8 cellular contexts compared by ENCODE assay signal in the genomic region with DNA sequence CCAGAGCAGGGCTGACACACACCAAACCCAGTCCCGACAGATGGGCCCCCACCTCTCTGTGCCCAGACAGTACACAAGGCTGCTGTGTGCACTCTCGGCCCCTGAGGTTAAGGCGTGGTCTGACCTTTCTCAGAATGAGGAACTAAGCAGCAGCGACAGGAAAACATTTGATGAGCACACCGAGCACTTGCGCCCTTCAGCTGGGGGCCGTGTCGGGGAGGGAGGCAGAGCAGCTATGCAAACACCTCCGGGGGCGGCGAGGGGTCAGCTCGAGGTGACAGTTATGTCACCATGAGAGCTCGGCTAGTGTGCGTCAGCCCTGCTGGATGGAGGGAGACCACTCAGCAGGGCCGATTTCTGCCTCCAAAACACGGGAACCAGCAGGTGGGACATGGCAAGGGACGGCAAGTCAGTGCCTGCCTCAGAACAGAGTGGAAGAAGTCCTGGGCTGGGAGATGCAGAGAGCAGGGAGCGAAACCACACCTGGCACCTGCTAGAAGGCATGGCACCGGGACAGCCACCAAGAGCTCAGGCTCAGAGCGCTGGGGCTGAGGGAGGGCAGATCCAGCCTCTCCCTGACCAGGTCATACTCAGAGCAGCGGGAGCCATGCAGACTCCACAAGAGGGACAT. TPM values are rescaled to one million over a fixed set of nuclear protein-coding genes. Genes with fewer than 3 reads are reported as not detected.
DNase-seq lines count a peak whose midpoint lies in the region; ATAC-seq, FAIRE-seq and TF ChIP-seq lines count a peak whose summit lies in the region.

No MANE protein-coding gene starts in this region.

- H3T11ph ChIP-seq in H9 (ENCODE audit: low read length), result no peak overlapping the region

- H3K27ac ChIP-seq in muscle layer of duodenum (ENCODE audit: low read length) (peak overlapping the region; percentile 36), H9 (ENCODE audit: insufficient read length, low read depth, low read length) (no peak overlapping the region), tibial nerve (peak overlapping the region in 1 of 4 donors; percentile 72)

- H3K18ac ChIP-seq in H9 (ENCODE audit: insufficient read length, low read depth, low read length), result no peak overlapping the region

- no peak overlapping the region for H4K5ac ChIP-seq in H9 (ENCODE audit: insufficient read length, low read depth, low read length)

- TF ChIP-seq POLR2A in tibial nerve (IDR thresholded peaks at IDR 0.05), result no peak

- no peak overlapping the region for H2BK12ac ChIP-seq in H9 (ENCODE audit: insufficient read length, low read depth, low read length)

- H2AFZ ChIP-seq in H9 (ENCODE audit: low read length), result no peak overlapping the region

- H3K36me3 Mint-ChIP-seq in activated CD8-positive, alpha-beta T cell treated with anti-CD3 and anti-CD28 coated beads for 36 hours (ENCODE audit: low read depth), result no peaks in the 10 kb centered on the region
- peaks cover 0 to 4% (median 0%) of the 10 kb centered on the region in 3 experiments; a peak in 3 of 7 replicates for H3K36me3 Mint-ChIP-seq in H9 (ENCODE audit: insufficient read depth in 1 of 3, low read depth in 3 of 3)

- H3K4me3 ChIP-seq in muscle layer of duodenum (ENCODE audit: low read depth in 1 of 2, low read length in 2 of 2) (no peak overlapping the region), tibial nerve (no peak overlapping the region)

- no peak overlapping the region for H2BK120ac ChIP-seq in H9 (ENCODE audit: low read depth, low read length, poor library complexity, severe bottlenecking)

- H3K9me3 ChIP-seq in muscle layer of duodenum (ENCODE audit: control insufficient read depth in 1 of 2, low read length in 2 of 2) (no peaks in the 10 kb centered on the region), H9 (ENCODE audit: control insufficient read depth, low read depth, low read length) (no peaks in the 10 kb centered on the region), tibial nerve (no peaks in the 10 kb centered on the region)

- H3K9me3 Mint-ChIP-seq in activated CD8-positive, alpha-beta T cell treated with anti-CD3 and anti-CD28 coated beads for 36 hours, result no peaks in the 10 kb centered on the region
- H3K9me3 Mint-ChIP-seq in H9, result no peaks in the 10 kb centered on the region

- no peak overlapping the region for H3K9ac ChIP-seq in H9 (ENCODE audit: extremely low read depth, insufficient read length, low read length)

- no peak overlapping the region for H2BK20ac ChIP-seq in H9 (ENCODE audit: low read depth, low read length, poor library complexity, severe bottlenecking)

- no peak overlapping the region for H2BK5ac ChIP-seq in H9 (ENCODE audit: insufficient read length, low read length)

- no peak for TF ChIP-seq CTCF in activated CD8-positive, alpha-beta T cell treated with anti-CD3 and anti-CD28 coated beads for 36 hours (IDR thresholded peaks at IDR 0.05)
- TF ChIP-seq CTCF in H9 (conservative IDR thresholded peaks at IDR 0.05) (no peak), tibial nerve (IDR thresholded peaks at IDR 0.05) (no peak)

- no peaks in the 10 kb centered on the region for H3K79me1 ChIP-seq in H9 (ENCODE audit: insufficient read depth, low read depth, low read length, poor library complexity, severe bottlenecking)

- FAIRE-seq in GM18507 (lab: Jason Lieb, UNC), result peak; percentile 98

- no peak overlapping the region for H3K4ac ChIP-seq in H9 (ENCODE audit: low read depth, low read length)

- H4K20me1 ChIP-seq in H9 (ENCODE audit: control insufficient read depth, insufficient read depth, insufficient read length), result no peaks in the 10 kb centered on the region

- H3K79me2 ChIP-seq in H9 (ENCODE audit: insufficient read depth, low read length), result no peaks in the 10 kb centered on the region

- H3K23me2 ChIP-seq in H9 (ENCODE audit: insufficient read length, low read depth, low read length, poor library complexity, severe bottlenecking), result no peaks in the 10 kb centered on the region

- H3K4me2 ChIP-seq in H9 (ENCODE audit: insufficient read depth, insufficient read length, low read length), result no peak overlapping the region

- H3K14ac ChIP-seq in H9 (ENCODE audit: insufficient read depth, low read length), result no peak overlapping the region

- TF ChIP-seq EP300 in tibial nerve (IDR thresholded peaks at IDR 0.05), result no peak

- peaks cover 12 to 48% of the 10 kb centered on the region in 2 donors for H3K4me1 ChIP-seq in muscle layer of duodenum (ENCODE audit: control insufficient read depth in 1 of 2, insufficient read depth in 2 of 2, low read length in 2 of 2)
- H3K4me1 ChIP-seq in H9 (ENCODE audit: insufficient read depth, low read length), result peaks cover 13% of the 10 kb centered on the region
- H3K4me1 ChIP-seq in tibial nerve, result peaks cover 0 to 45% (median 15%) of the 10 kb centered on the region in 4 donors

- H3K27me3 ChIP-seq in muscle layer of duodenum (ENCODE audit: low read depth, low read length) (no peaks in the 10 kb centered on the region), H9 (ENCODE audit: insufficient read depth, low read length) (no peaks in the 10 kb centered on the region), tibial nerve (no peaks in the 10 kb centered on the region)

- H3K23ac ChIP-seq in H9 (ENCODE audit: insufficient read length, low read depth, low read length), result no peak overlapping the region

- H3K4me3 Mint-ChIP-seq in activated CD8-positive, alpha-beta T cell treated with anti-CD3 and anti-CD28 coated beads for 36 hours, result peak overlapping the region; percentile 5
- H3K4me3 Mint-ChIP-seq in H9, result no peak overlapping the region

- H3K56ac ChIP-seq in H9 (ENCODE audit: insufficient read length, low read depth, low read length), result no peak overlapping the region

- peak overlapping the region; percentile 44 for H3K27ac Mint-ChIP-seq in activated CD8-positive, alpha-beta T cell treated with anti-CD3 and anti-CD28 coated beads for 36 hours
- H3K27ac Mint-ChIP-seq in H9, result peak overlapping the region in 1 of 3 experiments; percentile 83; a peak in 2 of 7 replicates

- H4K8ac ChIP-seq in H9 (replicated peaks; ENCODE audit: insufficient read length, low read depth, low read length), result no peak overlapping the region

- H2BK15ac ChIP-seq in H9 (ENCODE audit: low read depth, low read length), result no peak overlapping the region

- H3K36me3 ChIP-seq in muscle layer of duodenum (ENCODE audit: control insufficient read depth in 1 of 2, insufficient read depth in 2 of 2, low read length in 2 of 2) (peaks cover 20 to 32% of the 10 kb centered on the region in 2 donors), tibial nerve (peaks cover 0 to 31% (median 0%) of the 10 kb centered on the region in 3 donors)

- POLR2A ChIA-PET in activated CD8-positive, alpha-beta T cell treated with anti-CD3 and anti-CD28 coated beads for 36 hours (lab: Charles Lee), result no interaction called here

- ATAC-seq in GM21526 (IDR thresholded peaks at IDR 0.05; ENCODE audit: low FRiP score, unreplicated experiment), result peak; percentile 98
- ATAC-seq in activated CD8-positive, alpha-beta T cell treated with anti-CD3 and anti-CD28 coated beads for 36 hours, result peak; percentile 97

- H3K4me1 Mint-ChIP-seq in activated CD8-positive, alpha-beta T cell treated with anti-CD3 and anti-CD28 coated beads for 36 hours (ENCODE audit: low read depth), result peaks cover 11% of the 10 kb centered on the region
- peaks cover 34 to 36% of the 10 kb centered on the region in 2 experiments for H3K4me1 Mint-ChIP-seq in H9

- CTCF ChIA-PET in activated CD8-positive, alpha-beta T cell treated with anti-CD3 and anti-CD28 coated beads for 36 hours (lab: Charles Lee), result interaction anchor here (0.7 to 1.0 kb wide), 2 partner anchors 13 to 993 kb away, joined by 3 read pairs; no protein-coding TSS in a partner anchor

- H4K91ac ChIP-seq in H9 (ENCODE audit: insufficient read length, low read depth, low read length), result no peak overlapping the region

- WGBS in H9 (ENCODE audit: extremely low coverage, insufficient read length, low lambda C conversion rate), result no CpG with 5 or more reads among the region's 21 CpGs
- WGBS in tibial nerve, 2 donors, result 43 to 46% methylated on average over 21 of the region's 21 CpGs

- no peak overlapping the region for H2AK5ac ChIP-seq in H9 (ENCODE audit: insufficient read length, low read length)

- intact Hi-C loops in activated CD8-positive, alpha-beta T cell treated with anti-CD3 and anti-CD28 coated beads for 36 hours (cut with micrococcal nuclease), result no loop called here

- no peaks in the 10 kb centered on the region for H3K27me3 Mint-ChIP-seq in activated CD8-positive, alpha-beta T cell treated with anti-CD3 and anti-CD28 coated beads for 36 hours
- H3K27me3 Mint-ChIP-seq in H9 (ENCODE audit: low read depth), result peaks cover 2% of the 10 kb centered on the region; the same call in 1 of the 2 replicates

- peak; percentile 83 for DNase-seq in GM18507 (ENCODE audit: extremely low spot score, insufficient read length, low read depth)
- peak; percentile 22 for DNase-seq in HT-29 (ENCODE audit: low spot score)
- DNase-seq in activated CD8-positive, alpha-beta T cell treated with anti-CD3 and anti-CD28 coated beads for 36 hours, result peak; percentile 84
- no peak for DNase-seq in H9
- DNase-seq in tibial nerve (ENCODE audit: low spot score in 2 of 2), result no peak
- DNase-seq in NCI-H128 (lab: John Stamatoyannopoulos, UW; ENCODE audit: unreplicated experiment), result no peak

RNA-seq across cellular contexts. Expression of a gene that starts 57.4 kb away (rescaled TPM):
- not detected in 2 replicates for total RNA-seq in HT-29 (2014; rRNA removed; shearing (Covaris generic))
- under 1 TPM; 0.36 to 0.81 TPM for total RNA-seq in activated CD8-positive, alpha-beta T cell treated with anti-CD3 and anti-CD28 coated beads for 36 hours
- total RNA-seq in H9 (2021) (6.8 and 8.7 TPM in 2 replicates), tibial nerve (10 to 100 TPM; 29.8 to 45.6 (median 34.3) TPM)

Comparison
In these comparisons a context has a peak if more than half of its experiments do, and no peak if none do; other contexts are left out.
1. DNase-seq: peak in GM18507 (single experiment), HT-29 (single experiment) and activated CD8-positive, alpha-beta T cell treated with anti-CD3 and anti-CD28 coated beads for 36 hours (single experiment); none in H9 (single experiment), tibial nerve (0 of 2) and NCI-H128 (single experiment).